ENCODE assay signal across 1 cellular context in the genomic region with DNA sequence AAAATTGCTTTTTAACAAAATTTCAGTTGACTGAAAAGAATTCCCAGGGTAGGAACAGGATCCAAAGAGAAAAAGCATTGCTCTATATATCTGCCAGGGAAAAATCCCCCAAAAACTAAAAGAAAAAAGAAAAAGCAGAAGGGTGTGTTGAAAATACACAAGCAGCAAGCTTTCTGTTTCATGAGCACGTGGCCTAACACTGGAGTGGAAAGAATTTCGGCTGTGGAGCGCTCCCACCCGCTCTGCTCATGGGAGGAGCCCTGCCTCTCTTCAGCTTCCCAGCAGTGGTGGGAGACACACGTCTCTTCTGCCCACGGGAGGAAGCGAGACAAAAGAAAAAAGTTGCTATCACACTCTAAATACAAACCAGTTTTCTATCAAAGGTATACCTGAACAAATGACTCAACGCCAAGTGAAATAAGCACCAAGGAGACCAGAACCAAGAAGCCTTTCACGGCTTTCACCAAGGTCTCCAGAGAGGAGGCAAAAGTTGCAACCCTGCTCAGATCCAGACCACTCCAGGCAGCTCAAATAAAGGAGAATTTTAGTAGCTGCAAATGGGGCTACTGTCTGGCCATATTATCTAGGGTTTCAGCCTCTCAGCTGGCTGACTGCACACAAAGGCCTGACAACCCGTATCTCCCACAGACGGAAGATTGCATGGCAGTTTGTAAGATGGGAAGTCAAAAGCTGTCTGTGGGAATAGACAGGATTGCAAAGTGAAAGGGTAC.
A peak's percentile ranks its signal among the peaks of the same experiment; 100 is the strongest.
TF ChIP-seq lines count a peak whose summit lies in the region.

No MANE protein-coding gene starts in this region.

TF ChIP-seq in K562, 482 proteins besides CTCF, POLR2A, EP300 and RAD21 (continued from another document and continues in another):
- TF ChIP-seq ZBTB40 (IDR thresholded peaks at IDR 0.05) (0 out of 2 replicates have a peak, but pooled peaks have one; percentile 17), ZBTB40 (CRISPR knock-in tag; IDR thresholded peaks at IDR 0.05) (no peak), GATA2 (CRISPR knock-in tag; IDR thresholded peaks at IDR 0.05) (no peak), NR3C1 (CRISPR knock-in tag; IDR thresholded peaks at IDR 0.05) (no peak), ZNF79 (CRISPR knock-in tag; IDR thresholded peaks at IDR 0.05; ENCODE audit: low read depth) (peak; percentile 80), SMAD1 (IDR thresholded peaks at IDR 0.05; ENCODE audit: low read depth, low read length, partially characterized antibody) (no peak), ZNF24 (IDR thresholded peaks at IDR 0.05) (0 out of 2 replicates have a peak, but pooled peaks have one; percentile 43), PCBP1 (IDR thresholded peaks at IDR 0.05; ENCODE audit: low read depth, low read length, poor library complexity, severe bottlenecking) (no peak), U2AF1 (optimal IDR thresholded peaks at IDR 0.05; ENCODE audit: low read depth, low read length) (no peak), FOXJ2 (tag; IDR thresholded peaks at IDR 0.05) (0 out of 2 replicates have a peak, but pooled peaks have one; percentile 7), ZZZ3 (IDR thresholded peaks at IDR 0.05) (no peak), ARNT (IDR thresholded peaks at IDR 0.05) (no peak), ZNF224 (CRISPR knock-in tag; IDR thresholded peaks at IDR 0.05) (no peak), POLR3A (IDR thresholded peaks at IDR 0.05; ENCODE audit: borderline replicate concordance, extremely low read depth, insufficient read depth, insufficient read length) (no peak), ZNF778 (CRISPR knock-in tag; IDR thresholded peaks at IDR 0.05) (no peak), ZNF77 (CRISPR knock-in tag; IDR thresholded peaks at IDR 0.05) (no peak), ZNF740 (CRISPR knock-in tag; IDR thresholded peaks at IDR 0.05) (no peak), ZNF740 (tag; IDR thresholded peaks at IDR 0.05) (0 out of 4 replicates have a peak, but pooled peaks of 1 of the 2 experiments have one; percentile 60), NFYB (IDR thresholded peaks at IDR 0.05; ENCODE audit: extremely low read depth, insufficient read length) (no peak), SUPT5H (IDR thresholded peaks at IDR 0.05) (no peak), MTA1 (IDR thresholded peaks at IDR 0.05; ENCODE audit: borderline replicate concordance) (no peak), HLTF (IDR thresholded peaks at IDR 0.05) (no peak), CREB3L1 (IDR thresholded peaks at IDR 0.05; ENCODE audit: borderline replicate concordance, low read depth) (0 out of 2 replicates have a peak, but pooled peaks have one; percentile 33), SLC30A9 (CRISPR knock-in tag; IDR thresholded peaks at IDR 0.05) (no peak), BHLHE40 (IDR thresholded peaks at IDR 0.05; ENCODE audit: low read length) (peak; percentile 34; the same call in 1 of the 2 replicates), KAT2B (IDR thresholded peaks at IDR 0.05; ENCODE audit: low read depth, low read length) (no peak), ZNF766 (CRISPR knock-in tag; conservative IDR thresholded peaks at IDR 0.05) (peak; percentile 78), TEAD4 (IDR thresholded peaks at IDR 0.05; ENCODE audit: low read length) (no peak), TEAD4 (CRISPR knock-in tag; IDR thresholded peaks at IDR 0.05; ENCODE audit: borderline replicate concordance) (no peak), TSC22D4 (tag; IDR thresholded peaks at IDR 0.05) (no peak), MAZ (CRISPR knock-in tag; conservative IDR thresholded peaks at IDR 0.05 in 1 of 2, IDR thresholded peaks at IDR 0.05 in 1 of 2) (peak in 1 of 2 experiments; percentile 62; a peak in 2 of 4 replicates), ZC3H4 (CRISPR knock-in tag; IDR thresholded peaks at IDR 0.05; ENCODE audit: borderline replicate concordance) (no peak), SNRNP70 (optimal IDR thresholded peaks at IDR 0.05; ENCODE audit: low read depth, low read length) (no peak), TCF3 (CRISPR knock-in tag; IDR thresholded peaks at IDR 0.05) (no peak), ERF (CRISPR knock-in tag; IDR thresholded peaks at IDR 0.05) (0 out of 2 replicates have a peak, but pooled peaks have one; percentile 82), PTRF (tag; IDR thresholded peaks at IDR 0.05) (no peak), KLF6 (CRISPR knock-in tag; IDR thresholded peaks at IDR 0.05; ENCODE audit: borderline replicate concordance) (peak; percentile 48), CBX5 (IDR thresholded peaks at IDR 0.05; ENCODE audit: borderline replicate concordance, low read depth) (no peak), BRF1 (IDR thresholded peaks at IDR 0.05; ENCODE audit: borderline replicate concordance, extremely low read depth, insufficient read length) (no peak), TEAD2 (tag; IDR thresholded peaks at IDR 0.05) (no peak), SMAD4 (CRISPR knock-in tag; conservative IDR thresholded peaks at IDR 0.05) (peak; percentile 93), FOSL1 (tag; conservative IDR thresholded peaks at IDR 0.05) (peak; percentile 43), ZFP36 (IDR thresholded peaks at IDR 0.05; ENCODE audit: low read depth, low read length, partially characterized antibody) (no peak), ETV6 (IDR thresholded peaks at IDR 0.05; ENCODE audit: borderline replicate concordance in 1 of 2, low read depth in 2 of 2, low read length in 1 of 2) (no peak), ETV6 (CRISPR knock-in tag; IDR thresholded peaks at IDR 0.05; ENCODE audit: borderline replicate concordance) (no peak), POLR2AphosphoS2 (IDR thresholded peaks at IDR 0.05; ENCODE audit: low read length) (no peak), SMAD2 (IDR thresholded peaks at IDR 0.05; ENCODE audit: low read depth, low read length) (no peak), EWSR1 (IDR thresholded peaks at IDR 0.05; ENCODE audit: borderline replicate concordance, low read depth, partially characterized antibody) (no peak), OTX1 (CRISPR knock-in tag; IDR thresholded peaks at IDR 0.05) (no peak), RBM39 (optimal IDR thresholded peaks at IDR 0.05; ENCODE audit: low read depth, low read length) (no peak), MAX (CRISPR knock-in tag; IDR thresholded peaks at IDR 0.05) (peak; percentile 82), RB1 (IDR thresholded peaks at IDR 0.05; ENCODE audit: low read depth) (no peak), RFX1 (IDR thresholded peaks at IDR 0.05) (no peak)
- TF ChIP-seq, protein P1, sequence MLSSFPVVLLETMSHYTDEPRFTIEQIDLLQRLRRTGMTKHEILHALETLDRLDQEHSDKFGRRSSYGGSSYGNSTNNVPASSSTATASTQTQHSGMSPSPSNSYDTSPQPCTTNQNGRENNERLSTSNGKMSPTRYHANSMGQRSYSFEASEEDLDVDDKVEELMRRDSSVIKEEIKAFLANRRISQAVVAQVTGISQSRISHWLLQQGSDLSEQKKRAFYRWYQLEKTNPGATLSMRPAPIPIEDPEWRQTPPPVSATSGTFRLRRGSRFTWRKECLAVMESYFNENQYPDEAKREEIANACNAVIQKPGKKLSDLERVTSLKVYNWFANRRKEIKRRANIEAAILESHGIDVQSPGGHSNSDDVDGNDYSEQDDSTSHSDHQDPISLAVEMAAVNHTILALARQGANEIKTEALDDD (IDR thresholded peaks at IDR 0.05): no peak
- TF ChIP-seq, protein P2, sequence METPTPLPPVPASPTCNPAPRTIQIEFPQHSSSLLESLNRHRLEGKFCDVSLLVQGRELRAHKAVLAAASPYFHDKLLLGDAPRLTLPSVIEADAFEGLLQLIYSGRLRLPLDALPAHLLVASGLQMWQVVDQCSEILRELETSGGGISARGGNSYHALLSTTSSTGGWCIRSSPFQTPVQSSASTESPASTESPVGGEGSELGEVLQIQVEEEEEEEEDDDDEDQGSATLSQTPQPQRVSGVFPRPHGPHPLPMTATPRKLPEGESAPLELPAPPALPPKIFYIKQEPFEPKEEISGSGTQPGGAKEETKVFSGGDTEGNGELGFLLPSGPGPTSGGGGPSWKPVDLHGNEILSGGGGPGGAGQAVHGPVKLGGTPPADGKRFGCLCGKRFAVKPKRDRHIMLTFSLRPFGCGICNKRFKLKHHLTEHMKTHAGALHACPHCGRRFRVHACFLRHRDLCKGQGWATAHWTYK (CRISPR knock-in tag; IDR thresholded peaks at IDR 0.05): no peak; the same call in none of the 2 replicates
- TF ChIP-seq, protein P3, sequence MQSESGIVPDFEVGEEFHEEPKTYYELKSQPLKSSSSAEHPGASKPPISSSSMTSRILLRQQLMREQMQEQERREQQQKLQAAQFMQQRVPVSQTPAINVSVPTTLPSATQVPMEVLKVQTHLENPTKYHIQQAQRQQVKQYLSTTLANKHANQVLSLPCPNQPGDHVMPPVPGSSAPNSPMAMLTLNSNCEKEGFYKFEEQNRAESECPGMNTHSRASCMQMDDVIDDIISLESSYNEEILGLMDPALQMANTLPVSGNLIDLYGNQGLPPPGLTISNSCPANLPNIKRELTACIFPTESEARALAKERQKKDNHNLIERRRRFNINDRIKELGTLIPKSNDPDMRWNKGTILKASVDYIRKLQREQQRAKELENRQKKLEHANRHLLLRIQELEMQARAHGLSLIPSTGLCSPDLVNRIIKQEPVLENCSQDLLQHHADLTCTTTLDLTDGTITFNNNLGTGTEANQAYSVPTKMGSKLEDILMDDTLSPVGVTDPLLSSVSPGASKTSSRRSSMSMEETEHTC (IDR thresholded peaks at IDR 0.05): no peak
